ENCODE assay signal across 18 cellular contexts in genomic region chr14:101604228-101604934, GRCh38. TPM values are rescaled to one million over a fixed set of nuclear protein-coding genes. Genes with fewer than 3 reads are reported as not detected.
"Had no signal": no experiment of that assay in that cellular context is flagged by ENCODE, and none has a peak within 500 bp of the region (broad histone marks: within the 10 kb centered on the region; RNA-seq: fewer than 3 reads in every experiment).

No MANE protein-coding gene starts in this region.

- H3K4me3 ChIP-seq: ascending aorta, breast epithelium, dorsolateral prefrontal cortex, psoas muscle, stomach, thoracic aorta, uterus had no signal

- H3K36me3 ChIP-seq: ascending aorta, breast epithelium, stomach, thoracic aorta, uterus had no signal

- H3K27ac Mint-ChIP-seq: activated naive CD8-positive, alpha-beta T cell treated with anti-CD3 and anti-CD28 coated beads, Interleukin-2, amount 50 U/mL, for 24 hours; natural killer cell treated with Interleukin-12 subunit alpha and Interleukin-12 subunit beta and Interleukin-15 and Interleukin-18, amount 100 ng/mL, for 72 hours had no signal

- H3K36me3 Mint-ChIP-seq: natural killer cell treated with Interleukin-12 subunit alpha and Interleukin-12 subunit beta and Interleukin-15 and Interleukin-18, amount 100 ng/mL, for 72 hours had no signal

- DNase-seq: activated CD4-positive, alpha-beta T cell treated with anti-CD3 and anti-CD28 coated beads, Interleukin-2, amount 50 U/mL, for 48 hours; activated naive CD4-positive, alpha-beta T cell; activated naive CD8-positive, alpha-beta T cell treated with anti-CD3 and anti-CD28 coated beads, Interleukin-2, amount 50 U/mL, for 24 hours; hypothalamus; kidney; occipital lobe; psoas muscle; stomach; uterus had no signal

- FAIRE-seq: endometrium, kidney had no signal

- H3K9me3 ChIP-seq: ascending aorta, breast epithelium, psoas muscle, thoracic aorta, uterus had no signal

- H3K4me1 Mint-ChIP-seq: activated naive CD8-positive, alpha-beta T cell treated with anti-CD3 and anti-CD28 coated beads, Interleukin-2, amount 50 U/mL, for 24 hours had no signal

- H3K4me3 Mint-ChIP-seq: activated naive CD8-positive, alpha-beta T cell treated with anti-CD3 and anti-CD28 coated beads, Interleukin-2, amount 50 U/mL, for 24 hours; natural killer cell treated with Interleukin-12 subunit alpha and Interleukin-12 subunit beta and Interleukin-15 and Interleukin-18, amount 100 ng/mL, for 72 hours had no signal

- H3K4me1 ChIP-seq: ascending aorta, breast epithelium, psoas muscle, stomach, uterus had no signal

- H3K27me3 ChIP-seq: ascending aorta, breast epithelium, uterus had no signal

- H3K9me3 Mint-ChIP-seq: activated naive CD8-positive, alpha-beta T cell treated with anti-CD3 and anti-CD28 coated beads, Interleukin-2, amount 50 U/mL, for 24 hours; natural killer cell treated with Interleukin-12 subunit alpha and Interleukin-12 subunit beta and Interleukin-15 and Interleukin-18, amount 100 ng/mL, for 72 hours had no signal

- H3K27ac ChIP-seq: ascending aorta, breast epithelium, dorsolateral prefrontal cortex, psoas muscle, stomach, thoracic aorta, uterus had no signal

- ATAC-seq: activated naive CD8-positive, alpha-beta T cell treated with anti-CD3 and anti-CD28 coated beads, Interleukin-2, amount 50 U/mL, for 24 hours; psoas muscle; sciatic nerve had no signal

RNA-seq across cellular contexts. Expression of gene DIO3, which starts 43.1 kb away (rescaled TPM):
- total RNA-seq: ascending aorta; glomerular endothelial cell; natural killer cell treated with Interleukin-12 subunit alpha and Interleukin-12 subunit beta and Interleukin-15 and Interleukin-18, amount 100 ng/mL, for 72 hours; occipital lobe; T-helper 1 cell treated with Interleukin-12 subunit alpha and Interleukin-12 subunit beta and Interleukin-4 antibody, amounts not matched to agents 30 ng/mL and 1 ng/mL, for 36 hours had no signal
